13 cellular contexts compared by ENCODE assay signal in the genomic region with DNA sequence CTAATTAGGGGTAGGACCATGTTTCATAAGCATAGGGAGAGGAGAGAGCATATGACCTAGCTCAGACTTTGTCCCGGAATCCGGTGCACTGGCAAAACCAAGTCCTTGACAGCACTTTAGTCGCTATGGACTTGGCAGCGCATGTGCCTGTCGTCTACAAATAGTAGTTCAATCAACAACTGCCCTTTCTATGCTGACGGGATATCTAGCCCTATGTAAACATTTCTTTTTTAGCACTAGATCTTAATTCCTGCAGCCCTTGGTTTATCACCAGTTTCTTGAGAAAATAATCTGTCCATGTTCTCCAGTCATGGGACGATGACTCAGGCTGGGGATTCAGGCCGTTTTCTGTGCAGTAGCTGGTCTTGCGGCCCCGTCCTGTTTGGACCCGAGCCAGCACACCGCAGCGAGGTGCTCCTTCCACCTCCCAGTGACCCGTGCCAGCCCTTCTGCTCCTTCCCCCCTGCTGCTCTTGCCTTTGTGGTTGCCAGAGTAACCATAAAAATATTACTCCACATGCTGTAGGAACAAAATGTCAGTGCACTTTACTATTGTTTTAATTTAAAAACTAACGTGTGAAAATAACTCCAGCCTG. TPM values are rescaled to one million over a fixed set of nuclear protein-coding genes. Genes with fewer than 3 reads are reported as not detected.
DNase-seq lines count a peak whose midpoint lies in the region; ATAC-seq, FAIRE-seq and TF ChIP-seq lines count a peak whose summit lies in the region.
"Had no signal": no experiment of that assay in that cellular context is flagged by ENCODE, and none has a peak within 500 bp of the region (broad histone marks: within the 10 kb centered on the region; RNA-seq: fewer than 3 reads in every experiment).

No MANE protein-coding gene starts in this region.

- H3K79me1 ChIP-seq in H1 (ENCODE audit: low read depth, low read length), result no peaks in the 10 kb centered on the region

- no peak overlapping the region for H2BK5ac ChIP-seq in H1 (ENCODE audit: low read depth, low read length)

- no peak for TF ChIP-seq CTCF in H1 (IDR thresholded peaks at IDR 0.05; ENCODE audit: control extremely low read depth in 1 of 3, insufficient read depth in 1 of 3, low read depth in 1 of 3, low read length in 3 of 3)

- no peak overlapping the region for H4K91ac ChIP-seq in H1 (replicated peaks; ENCODE audit: insufficient read length, low read length)

- H3K18ac ChIP-seq in H1 (ENCODE audit: extremely low read depth, low read length), result no peak overlapping the region

- no peak overlapping the region for H3K14ac ChIP-seq in H1 (ENCODE audit: insufficient read length)

- H3K56ac ChIP-seq in H1 (replicated peaks; ENCODE audit: insufficient read length, low read depth, low read length), result no peak overlapping the region

- POLR2A ChIA-PET in H1 (lab: Charles Lee; ENCODE audit: partially characterized antibody), result no interaction called here

- no peak overlapping the region for H3K9ac ChIP-seq in H1 (replicated peaks in 1 of 4; ENCODE audit: extremely low read depth in 1 of 4, low read depth in 3 of 4, low read length in 3 of 4)

- H3K4me1 ChIP-seq in H1 (replicated peaks in 1 of 4; ENCODE audit: control insufficient read depth in 3 of 4, insufficient read depth in 4 of 4, low read length in 3 of 4) (peaks cover 3 to 22% (median 8%) of the 10 kb centered on the region in 4 experiments), muscle layer of duodenum (ENCODE audit: control insufficient read depth in 1 of 2, insufficient read depth in 2 of 2, low read length in 2 of 2) (peaks cover 0 to 4% of the 10 kb centered on the region in 2 donors)
- H3K4me1 ChIP-seq: vagina had no signal

- H2BK120ac ChIP-seq in H1 (replicated peaks; ENCODE audit: low read depth, low read length), result no peak overlapping the region

- no peak for ATAC-seq in HG03460 (IDR thresholded peaks at IDR 0.05; ENCODE audit: unreplicated experiment)
- no peak for ATAC-seq in HG03135 (IDR thresholded peaks at IDR 0.05; ENCODE audit: unreplicated experiment)

- in situ Hi-C loops in KBM-7 (cut with MboI; ENCODE audit: low pct_unique_long_range_greater_than_20kb, low sequenced_read_pairs), result no loop called here

- peak overlapping the region; percentile 47; the same call in 1 of the 2 replicates for H2AK5ac ChIP-seq in H1 (ENCODE audit: low read depth, low read length)

- no peak overlapping the region for H3K4me2 ChIP-seq in H1 (ENCODE audit: insufficient read depth in 1 of 2, low read depth in 2 of 2, low read length in 2 of 2)

- H3K23me2 ChIP-seq in H1 (ENCODE audit: low read depth, low read length), result 0 out of 2 replicates have a peak, but pooled peaks cover 2% of the 10 kb centered on the region

- H3K4me3 ChIP-seq in H1 (ENCODE audit: extremely low read depth in 1 of 4, insufficient read depth in 2 of 4, low read depth in 3 of 4, low read length in 4 of 4), result no peak overlapping the region
- H3K4me3 ChIP-seq in muscle layer of duodenum (ENCODE audit: low read depth in 1 of 2, low read length in 2 of 2), result no peak overlapping the region
- H3K4me3 ChIP-seq: vagina had no signal

- peak overlapping the region; percentile 80; the same call in 1 of the 2 replicates for H2BK12ac ChIP-seq in H1 (ENCODE audit: low read depth, low read length)

- H3K27ac ChIP-seq in H1 (ENCODE audit: low read depth, low read length) (no peak overlapping the region), muscle layer of duodenum (ENCODE audit: low read length) (peak overlapping the region; percentile 79)
- H3K27ac ChIP-seq: vagina had no signal

- H4K5ac ChIP-seq in H1 (ENCODE audit: insufficient read length, low read depth, low read length), result no peak overlapping the region

- no peak for TF ChIP-seq RAD21 in H1 (IDR thresholded peaks at IDR 0.05 in 1 of 2, conservative IDR thresholded peaks at IDR 0.05 in 1 of 2; ENCODE audit: low read depth in 2 of 2, low read length in 2 of 2)

- H3K9me3 ChIP-seq in H1 (ENCODE audit: insufficient read depth in 2 of 2, low read depth in 1 of 2, low read length in 1 of 2), result no peaks in the 10 kb centered on the region; a peak in 1 of 4 replicates
- no peaks in the 10 kb centered on the region for H3K9me3 ChIP-seq in muscle layer of duodenum (ENCODE audit: control insufficient read depth in 1 of 2, low read length in 2 of 2)
- H3K9me3 ChIP-seq: vagina had no signal

- no peak overlapping the region for H4K8ac ChIP-seq in H1 (ENCODE audit: extremely low read depth, insufficient read depth, low read length)

- H3K79me2 ChIP-seq in H1 (ENCODE audit: control insufficient read depth in 1 of 2, insufficient read depth in 2 of 2, low read length in 2 of 2), result no peaks in the 10 kb centered on the region

- no peak overlapping the region for H3K4ac ChIP-seq in H1 (replicated peaks; ENCODE audit: insufficient read length, low read depth, low read length)

- CTCF ChIA-PET in H1 (lab: Charles Lee; ENCODE audit: partially characterized antibody), result no interaction called here

- no peak for FAIRE-seq in H1 (lab: Jason Lieb, UNC)

- TF ChIP-seq POLR2A in H1 (IDR thresholded peaks at IDR 0.05; ENCODE audit: control extremely low read depth in 1 of 2, low read depth in 2 of 2, low read length in 2 of 2), result no peak

- H2BK20ac ChIP-seq in H1 (ENCODE audit: low read length), result 0 out of 2 replicates have a peak overlapping the region, but pooled peaks have one; percentile 44

- TF ChIP-seq EP300 in H1 (IDR thresholded peaks at IDR 0.05; ENCODE audit: borderline replicate concordance in 1 of 2, low read depth in 2 of 2, low read length in 2 of 2), result no peak

- H3K23ac ChIP-seq in H1 (ENCODE audit: insufficient read length), result no peak overlapping the region

- H2AFZ ChIP-seq in H1 (ENCODE audit: low read length), result no peak overlapping the region

- no peaks in the 10 kb centered on the region for H4K20me1 ChIP-seq in H1 (replicated peaks in 1 of 2; ENCODE audit: control insufficient read depth in 1 of 2, insufficient read depth in 2 of 2, low read length in 2 of 2)

- 87% methylated on average over 15 of the region's 15 CpGs; no CpG with 5 or more reads in 1 of the 2 experiments for WGBS in H1 (ENCODE audit: extremely low coverage in 1 of 2, insufficient coverage in 1 of 2, insufficient read length in 1 of 2, insufficient replicate concordance in 2 of 2, low coverage in 1 of 2, low lambda C conversion rate in 2 of 2, missing lambda C conversion rate in 1 of 2), 2 experiments

- DNase-seq in DMS53 (lab: John Stamatoyannopoulos, UW), result peak; percentile 92
- DNase-seq in NCI-H69 (lab: John Stamatoyannopoulos, UW), result peak; percentile 62
- DNase-seq in H1 (ENCODE audit: low read depth in 1 of 2, low spot score in 2 of 2), result no peak
- DNase-seq in KBM-7, result no peak
- DNase-seq in NCI-H2227 treated with DMSO at 0.1 percent for 48 hours (lab: John Stamatoyannopoulos, UW), result no peak
- DNase-seq: activated CD4-positive, alpha-beta memory T cell treated with anti-CD3 and anti-CD28 coated beads for 36 hours; cortex of kidney; islet precursor cell; stimulated activated CD4-positive, alpha-beta T cell treated with anti-CD3 and anti-CD28 coated beads, Interleukin-15, amount 100 ng/mL, for 24 hours had no signal

- no peaks in the 10 kb centered on the region for H3K36me3 ChIP-seq in H1 (ENCODE audit: control insufficient read depth in 2 of 4, insufficient read depth in 4 of 4, low read length in 3 of 4)
- H3K36me3 ChIP-seq in muscle layer of duodenum (ENCODE audit: control insufficient read depth in 1 of 2, insufficient read depth in 2 of 2, low read length in 2 of 2), result no peaks in the 10 kb centered on the region
- H3K36me3 ChIP-seq: vagina had no signal

- no peak overlapping the region for H2BK15ac ChIP-seq in H1 (ENCODE audit: low read length)

- H3K27me3 ChIP-seq in H1 (replicated peaks in 1 of 4; ENCODE audit: control insufficient read depth in 3 of 4, extremely low read depth in 1 of 4, insufficient read depth in 3 of 4, low read length in 3 of 4), result no peaks in the 10 kb centered on the region
- no peaks in the 10 kb centered on the region for H3K27me3 ChIP-seq in muscle layer of duodenum (ENCODE audit: low read depth, low read length)
- H3K27me3 ChIP-seq: vagina had no signal

TF ChIP-seq in H1, 55 proteins besides CTCF, POLR2A, EP300 and RAD21 (continues in another document):
- TF ChIP-seq BRCA1 (IDR thresholded peaks at IDR 0.05; ENCODE audit: low read depth, low read length) (no peak), PHF8 (conservative IDR thresholded peaks at IDR 0.05; ENCODE audit: low read depth, low read length) (no peak), CBX5 (IDR thresholded peaks at IDR 0.05; ENCODE audit: low read depth, low read length) (no peak), ZNF274 (IDR thresholded peaks at IDR 0.05; ENCODE audit: borderline replicate concordance, extremely low read depth, low read length) (no peak), FOSL1 (IDR thresholded peaks at IDR 0.05; ENCODE audit: insufficient read depth, low read depth, low read length) (no peak), KDM1A (IDR thresholded peaks at IDR 0.05; ENCODE audit: borderline replicate concordance, low read length) (no peak), TCF12 (IDR thresholded peaks at IDR 0.05; ENCODE audit: low read depth, low read length) (no peak), SIRT6 (IDR thresholded peaks at IDR 0.05; ENCODE audit: low read length) (no peak)
- TF ChIP-seq, protein P1, sequence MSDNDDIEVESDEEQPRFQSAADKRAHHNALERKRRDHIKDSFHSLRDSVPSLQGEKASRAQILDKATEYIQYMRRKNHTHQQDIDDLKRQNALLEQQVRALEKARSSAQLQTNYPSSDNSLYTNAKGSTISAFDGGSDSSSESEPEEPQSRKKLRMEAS (IDR thresholded peaks at IDR 0.05), result no peak

RNA-seq across cellular contexts. Expression of gene MT1HL1, which starts 8.6 kb away (rescaled TPM):
- not detected in 2 replicates for total RNA-seq in H1 (2021; fragmentation: NEBNext Ultra II Directional; extraction: Animal tissue kit (Norgen Biotek cat#: 25700))
- not detected in 2 replicates for polyA plus RNA-seq in H1 (2011; rRNA removed)
- polyA plus RNA-seq in H1 (2011; cell fraction: cytosol; rRNA removed), result not detected
- not detected for polyA plus RNA-seq in H1 (2011; cell fraction: nucleus; rRNA removed)
- not detected in 4 replicates for polyA plus RNA-seq in H1 (2012, experiment 1 of 2)
- not detected for polyA plus RNA-seq in H1 (2012, experiment 2 of 2)
- polyA plus RNA-seq in H1 (2013, experiment 1 of 2), result not detected
- polyA plus RNA-seq in H1 (2013, experiment 2 of 2), result not detected
- polyA minus RNA-seq in H1 (2011; rRNA and poly(A)+ RNA removed), result not detected in 2 replicates
- not detected for polyA minus RNA-seq in H1 (2011; cell fraction: cytosol; rRNA and poly(A)+ RNA removed)
- polyA minus RNA-seq in H1 (2011; cell fraction: nucleus; rRNA and poly(A)+ RNA removed), result not detected
- total RNA-seq: activated CD4-positive, alpha-beta memory T cell treated with anti-CD3 and anti-CD28 coated beads for 36 hours; vagina had no signal

RNA-seq across cellular contexts. Expression of gene RYR2, which starts 29.1 kb away (rescaled TPM):
- total RNA-seq in H1 (2021; fragmentation: NEBNext Ultra II Directional; extraction: Animal tissue kit (Norgen Biotek cat#: 25700)), result 4.4 and 4.7 TPM in 2 replicates
- polyA plus RNA-seq in H1 (2011; rRNA removed), result 1.0 and 1.3 TPM in 2 replicates
- polyA plus RNA-seq in H1 (2011; cell fraction: cytosol; rRNA removed), result 2.1 TPM
- polyA plus RNA-seq in H1 (2011; cell fraction: nucleus; rRNA removed), result 3.0 TPM
- 1.5 to 2.9 TPM (median 1.9 TPM) in 4 replicates for polyA plus RNA-seq in H1 (2012, experiment 1 of 2)
- polyA plus RNA-seq in H1 (2012, experiment 2 of 2), result 0.22 TPM
- 3.9 TPM for polyA plus RNA-seq in H1 (2013, experiment 1 of 2)
- polyA plus RNA-seq in H1 (2013, experiment 2 of 2), result 3.1 TPM
- polyA minus RNA-seq in H1 (2011; rRNA and poly(A)+ RNA removed), result 11.5 and 11.6 TPM in 2 replicates
- 3.5 TPM for polyA minus RNA-seq in H1 (2011; cell fraction: cytosol; rRNA and poly(A)+ RNA removed)
- polyA minus RNA-seq in H1 (2011; cell fraction: nucleus; rRNA and poly(A)+ RNA removed), result 25.2 TPM

Comparison
In these comparisons a context has a peak if more than half of its experiments do, and no peak if none do; other contexts are left out.
1. DNase-seq: peak in DMS53 (single experiment) and NCI-H69 (single experiment); none in H1 (0 of 2), KBM-7 (single experiment) and NCI-H2227 treated with DMSO at 0.1 percent for 48 hours (single experiment).